Comparison of ENCODE assay signal across 1 cellular context in genomic region chr13:25301347-25302113, GRCh38.
TF ChIP-seq lines count a peak whose summit lies in the region.

A gene with protein sequence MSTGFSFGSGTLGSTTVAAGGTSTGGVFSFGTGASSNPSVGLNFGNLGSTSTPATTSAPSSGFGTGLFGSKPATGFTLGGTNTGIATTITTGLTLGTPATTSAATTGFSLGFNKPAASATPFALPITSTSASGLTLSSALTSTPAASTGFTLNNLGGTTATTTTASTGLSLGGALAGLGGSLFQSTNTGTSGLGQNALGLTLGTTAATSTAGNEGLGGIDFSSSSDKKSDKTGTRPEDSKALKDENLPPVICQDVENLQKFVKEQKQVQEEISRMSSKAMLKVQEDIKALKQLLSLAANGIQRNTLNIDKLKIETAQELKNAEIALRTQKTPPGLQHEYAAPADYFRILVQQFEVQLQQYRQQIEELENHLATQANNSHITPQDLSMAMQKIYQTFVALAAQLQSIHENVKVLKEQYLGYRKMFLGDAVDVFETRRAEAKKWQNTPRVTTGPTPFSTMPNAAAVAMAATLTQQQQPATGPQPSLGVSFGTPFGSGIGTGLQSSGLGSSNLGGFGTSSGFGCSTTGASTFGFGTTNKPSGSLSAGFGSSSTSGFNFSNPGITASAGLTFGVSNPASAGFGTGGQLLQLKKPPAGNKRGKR (plus strand): TSS chr13:25301625. CDS start chr13:25301774, 149 bp downstream.

TF ChIP-seq in HEK293, 187 proteins besides CTCF, POLR2A, EP300 and RAD21 (continued from another document and continues in another):
- TF ChIP-seq, protein P1, sequence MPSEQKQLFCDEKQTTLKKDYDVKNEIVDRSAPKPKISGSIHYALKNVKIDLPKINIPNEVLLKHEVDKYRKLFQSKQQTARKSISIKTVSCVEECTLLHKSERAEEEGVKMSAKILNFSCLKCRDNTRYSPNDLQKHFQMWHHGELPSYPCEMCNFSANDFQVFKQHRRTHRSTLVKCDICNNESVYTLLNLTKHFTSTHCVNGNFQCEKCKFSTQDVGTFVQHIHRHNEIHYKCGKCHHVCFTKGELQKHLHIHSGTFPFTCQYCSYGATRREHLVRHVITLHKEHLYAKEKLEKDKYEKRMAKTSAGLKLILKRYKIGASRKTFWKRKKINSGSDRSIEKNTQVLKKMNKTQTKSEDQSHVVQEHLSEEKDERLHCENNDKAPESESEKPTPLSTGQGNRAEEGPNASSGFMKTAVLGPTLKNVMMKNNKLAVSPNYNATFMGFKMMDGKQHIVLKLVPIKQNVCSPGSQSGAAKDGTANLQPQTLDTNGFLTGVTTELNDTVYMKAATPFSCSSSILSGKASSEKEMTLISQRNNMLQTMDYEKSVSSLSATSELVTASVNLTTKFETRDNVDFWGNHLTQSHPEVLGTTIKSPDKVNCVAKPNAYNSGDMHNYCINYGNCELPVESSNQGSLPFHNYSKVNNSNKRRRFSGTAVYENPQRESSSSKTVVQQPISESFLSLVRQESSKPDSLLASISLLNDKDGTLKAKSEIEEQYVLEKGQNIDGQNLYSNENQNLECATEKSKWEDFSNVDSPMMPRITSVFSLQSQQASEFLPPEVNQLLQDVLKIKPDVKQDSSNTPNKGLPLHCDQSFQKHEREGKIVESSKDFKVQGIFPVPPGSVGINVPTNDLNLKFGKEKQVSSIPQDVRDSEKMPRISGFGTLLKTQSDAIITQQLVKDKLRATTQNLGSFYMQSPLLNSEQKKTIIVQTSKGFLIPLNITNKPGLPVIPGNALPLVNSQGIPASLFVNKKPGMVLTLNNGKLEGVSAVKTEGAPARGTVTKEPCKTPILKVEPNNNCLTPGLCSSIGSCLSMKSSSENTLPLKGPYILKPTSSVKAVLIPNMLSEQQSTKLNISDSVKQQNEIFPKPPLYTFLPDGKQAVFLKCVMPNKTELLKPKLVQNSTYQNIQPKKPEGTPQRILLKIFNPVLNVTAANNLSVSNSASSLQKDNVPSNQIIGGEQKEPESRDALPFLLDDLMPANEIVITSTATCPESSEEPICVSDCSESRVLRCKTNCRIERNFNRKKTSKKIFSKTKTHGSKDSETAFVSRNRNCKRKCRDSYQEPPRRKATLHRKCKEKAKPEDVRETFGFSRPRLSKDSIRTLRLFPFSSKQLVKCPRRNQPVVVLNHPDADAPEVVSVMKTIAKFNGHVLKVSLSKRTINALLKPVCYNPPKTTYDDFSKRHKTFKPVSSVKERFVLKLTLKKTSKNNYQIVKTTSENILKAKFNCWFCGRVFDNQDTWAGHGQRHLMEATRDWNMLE (tag by site-specific recombination; conservative IDR thresholded peaks at IDR 0.05; ENCODE audit: low read depth) = peak; percentile 85
- TF ChIP-seq FEZF1 (tag by site-specific recombination; IDR thresholded peaks at IDR 0.05) = no peak
- no peak for TF ChIP-seq ZNF138 (tag by site-specific recombination; IDR thresholded peaks at IDR 0.05; ENCODE audit: borderline replicate concordance)
- TF ChIP-seq ZNF433 (tag by site-specific recombination; IDR thresholded peaks at IDR 0.05; ENCODE audit: low read depth) = no peak
- no peak for TF ChIP-seq HOXD13 (CRISPR knock-in tag; IDR thresholded peaks at IDR 0.05; ENCODE audit: borderline replicate concordance)
- TF ChIP-seq ZNF658 (tag by site-specific recombination; IDR thresholded peaks at IDR 0.05) = no peak
- no peak for TF ChIP-seq ZNF560 (tag by site-specific recombination; IDR thresholded peaks at IDR 0.05; ENCODE audit: borderline replicate concordance)
- TF ChIP-seq ZNF404 (tag by site-specific recombination; IDR thresholded peaks at IDR 0.05) = no peak
- TF ChIP-seq ZNF701 (tag by site-specific recombination; IDR thresholded peaks at IDR 0.05) = no peak
- TF ChIP-seq ZFHX2 (tag by site-specific recombination; conservative IDR thresholded peaks at IDR 0.05) = peak; percentile 69
- TF ChIP-seq ZNF184 (tag by site-specific recombination; IDR thresholded peaks at IDR 0.05) = no peak
- TF ChIP-seq KLF16 (tag by site-specific recombination; IDR thresholded peaks at IDR 0.05) = peak; percentile 49; the same call in 1 of the 2 replicates
- TF ChIP-seq, protein P2, sequence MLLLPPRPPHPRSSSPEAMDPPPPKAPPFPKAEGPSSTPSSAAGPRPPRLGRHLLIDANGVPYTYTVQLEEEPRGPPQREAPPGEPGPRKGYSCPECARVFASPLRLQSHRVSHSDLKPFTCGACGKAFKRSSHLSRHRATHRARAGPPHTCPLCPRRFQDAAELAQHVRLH (tag by site-specific recombination; IDR thresholded peaks at IDR 0.05) = no peak
- TF ChIP-seq, protein P3, sequence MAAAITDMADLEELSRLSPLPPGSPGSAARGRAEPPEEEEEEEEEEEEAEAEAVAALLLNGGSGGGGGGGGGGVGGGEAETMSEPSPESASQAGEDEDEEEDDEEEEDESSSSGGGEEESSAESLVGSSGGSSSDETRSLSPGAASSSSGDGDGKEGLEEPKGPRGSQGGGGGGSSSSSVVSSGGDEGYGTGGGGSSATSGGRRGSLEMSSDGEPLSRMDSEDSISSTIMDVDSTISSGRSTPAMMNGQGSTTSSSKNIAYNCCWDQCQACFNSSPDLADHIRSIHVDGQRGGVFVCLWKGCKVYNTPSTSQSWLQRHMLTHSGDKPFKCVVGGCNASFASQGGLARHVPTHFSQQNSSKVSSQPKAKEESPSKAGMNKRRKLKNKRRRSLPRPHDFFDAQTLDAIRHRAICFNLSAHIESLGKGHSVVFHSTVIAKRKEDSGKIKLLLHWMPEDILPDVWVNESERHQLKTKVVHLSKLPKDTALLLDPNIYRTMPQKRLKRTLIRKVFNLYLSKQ (tag by site-specific recombination; IDR thresholded peaks at IDR 0.05; ENCODE audit: borderline replicate concordance) = no peak
- TF ChIP-seq ZNF26 (tag by site-specific recombination; IDR thresholded peaks at IDR 0.05) = no peak
- TF ChIP-seq ZNF629 (tag by site-specific recombination; IDR thresholded peaks at IDR 0.05) = peak; percentile 84
- TF ChIP-seq ZNF544 (tag by site-specific recombination; IDR thresholded peaks at IDR 0.05) = no peak
- TF ChIP-seq SCRT1 (tag by site-specific recombination; IDR thresholded peaks at IDR 0.05; ENCODE audit: borderline replicate concordance) = no peak
- no peak for TF ChIP-seq REST (tag by site-specific recombination; IDR thresholded peaks at IDR 0.05)
- TF ChIP-seq, protein P4, sequence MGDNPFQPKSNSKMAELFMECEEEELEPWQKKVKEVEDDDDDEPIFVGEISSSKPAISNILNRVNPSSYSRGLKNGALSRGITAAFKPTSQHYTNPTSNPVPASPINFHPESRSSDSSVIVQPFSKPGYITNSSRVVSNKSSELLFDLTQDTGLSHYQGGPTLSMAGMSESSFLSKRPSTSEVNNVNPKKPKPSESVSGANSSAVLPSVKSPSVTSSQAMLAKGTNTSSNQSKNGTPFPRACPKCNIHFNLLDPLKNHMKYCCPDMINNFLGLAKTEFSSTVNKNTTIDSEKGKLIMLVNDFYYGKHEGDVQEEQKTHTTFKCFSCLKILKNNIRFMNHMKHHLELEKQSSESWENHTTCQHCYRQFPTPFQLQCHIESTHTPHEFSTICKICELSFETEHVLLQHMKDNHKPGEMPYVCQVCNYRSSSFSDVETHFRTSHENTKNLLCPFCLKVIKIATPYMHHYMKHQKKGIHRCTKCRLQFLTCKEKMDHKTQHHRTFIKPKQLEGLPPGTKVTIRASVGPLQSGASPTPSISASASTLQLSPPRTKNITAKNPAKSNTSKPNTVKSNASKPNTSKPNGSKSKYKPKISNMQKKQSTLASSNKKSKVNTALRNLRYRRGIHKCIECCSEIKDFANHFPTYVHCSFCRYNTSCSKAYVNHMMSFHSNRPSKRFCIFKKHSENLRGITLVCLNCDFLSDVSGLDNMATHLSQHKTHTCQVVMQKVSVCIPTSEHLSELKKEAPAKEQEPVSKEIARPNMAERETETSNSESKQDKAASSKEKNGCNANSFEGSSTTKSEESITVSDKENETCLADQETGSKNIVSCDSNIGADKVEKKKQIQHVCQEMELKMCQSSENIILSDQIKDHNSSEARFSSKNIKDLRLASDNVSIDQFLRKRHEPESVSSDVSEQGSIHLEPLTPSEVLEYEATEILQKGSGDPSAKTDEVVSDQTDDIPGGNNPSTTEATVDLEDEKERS (tag by site-specific recombination; IDR thresholded peaks at IDR 0.05) = no peak
- peak; percentile 88 for TF ChIP-seq ZBTB26 (tag by site-specific recombination; optimal IDR thresholded peaks at IDR 0.05)
- peak; percentile 95 for TF ChIP-seq ZBTB8A (tag by site-specific recombination; IDR thresholded peaks at IDR 0.05)
- peak; percentile 41; the same call in 1 of the 2 replicates for TF ChIP-seq PATZ1 (tag by site-specific recombination; IDR thresholded peaks at IDR 0.05)
- no peak for TF ChIP-seq SCRT2 (tag by site-specific recombination; IDR thresholded peaks at IDR 0.05)
- TF ChIP-seq, protein P5, sequence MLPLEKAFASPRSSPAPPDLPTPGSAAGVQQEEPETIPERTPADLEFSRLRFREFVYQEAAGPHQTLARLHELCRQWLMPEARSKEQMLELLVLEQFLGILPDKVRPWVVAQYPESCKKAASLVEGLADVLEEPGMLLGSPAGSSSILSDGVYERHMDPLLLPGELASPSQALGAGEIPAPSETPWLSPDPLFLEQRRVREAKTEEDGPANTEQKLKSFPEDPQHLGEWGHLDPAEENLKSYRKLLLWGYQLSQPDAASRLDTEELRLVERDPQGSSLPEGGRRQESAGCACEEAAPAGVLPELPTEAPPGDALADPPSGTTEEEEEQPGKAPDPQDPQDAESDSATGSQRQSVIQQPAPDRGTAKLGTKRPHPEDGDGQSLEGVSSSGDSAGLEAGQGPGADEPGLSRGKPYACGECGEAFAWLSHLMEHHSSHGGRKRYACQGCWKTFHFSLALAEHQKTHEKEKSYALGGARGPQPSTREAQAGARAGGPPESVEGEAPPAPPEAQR (tag by site-specific recombination; IDR thresholded peaks at IDR 0.05) = no peak
- TF ChIP-seq ZNF768 (tag by site-specific recombination; IDR thresholded peaks at IDR 0.05) = no peak
- no peak for TF ChIP-seq ZNF514 (tag by site-specific recombination; IDR thresholded peaks at IDR 0.05)
